In the genomic region with DNA sequence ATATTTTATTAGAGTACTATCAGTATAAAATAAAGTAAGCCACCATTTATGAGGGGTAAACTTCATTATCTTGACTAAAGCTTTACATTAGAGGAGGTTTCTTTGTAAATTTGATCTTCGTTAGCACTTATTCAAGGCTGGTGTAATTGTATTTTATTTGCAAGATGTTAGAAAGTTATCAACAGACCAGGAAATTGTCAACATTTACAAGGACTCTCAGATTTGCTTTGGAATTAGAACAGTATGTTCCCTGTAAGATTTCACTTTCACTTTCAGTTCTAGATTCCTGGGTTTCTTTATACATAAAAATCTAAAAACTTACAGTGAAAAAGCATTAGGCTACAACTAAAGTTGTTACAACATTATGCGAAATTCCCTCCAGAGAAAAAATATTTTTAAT, we compare ENCODE assay signal across 7 cellular contexts. TPM values are rescaled to one million over a fixed set of nuclear protein-coding genes. Genes with fewer than 3 reads are reported as not detected.
DNase-seq lines count a peak whose midpoint lies in the region; ATAC-seq, FAIRE-seq and TF ChIP-seq lines count a peak whose summit lies in the region.

No MANE protein-coding gene starts in this region.

- H3K4me3 Mint-ChIP-seq in endothelial cell (ENCODE audit: unreplicated experiment), result no peak overlapping the region

- H3K36me3 ChIP-seq in RWPE2 (ENCODE audit: low read depth), result no peaks in the 10 kb centered on the region

- H3K9me3 Mint-ChIP-seq in endothelial cell (ENCODE audit: unreplicated experiment), result no peaks in the 10 kb centered on the region

- ATAC-seq in RWPE2 (ENCODE audit: low read depth) (no peak), GM18517 (IDR thresholded peaks at IDR 0.05; ENCODE audit: unreplicated experiment) (no peak)

- no peak overlapping the region for H3K27ac Mint-ChIP-seq in endothelial cell (ENCODE audit: unreplicated experiment)

- peaks cover 37% of the 10 kb centered on the region for H3K4me1 ChIP-seq in RWPE2 (ENCODE audit: insufficient read depth, poor library complexity, severe bottlenecking)

- peak; percentile 18 for FAIRE-seq in GM18507 (lab: Jason Lieb, UNC)

- H3K9me3 ChIP-seq in RWPE2 (ENCODE audit: severe bottlenecking), result no peaks in the 10 kb centered on the region

- TF ChIP-seq CTCF in RWPE2 (IDR thresholded peaks at IDR 0.05; ENCODE audit: poor library complexity, severe bottlenecking) (no peak), endothelial cell (IDR thresholded peaks at IDR 0.05; ENCODE audit: unreplicated experiment) (no peak)

- H3K27me3 Mint-ChIP-seq in endothelial cell (ENCODE audit: unreplicated experiment), result no peaks in the 10 kb centered on the region

- DNase-seq in GM18507 (ENCODE audit: extremely low spot score, insufficient read length, low read depth) (no peak), RWPE2 (ENCODE audit: low spot score) (no peak), epidermal melanocyte (ENCODE audit: insufficient read length, low spot score) (peak; percentile 62), skeletal muscle cell (ENCODE audit: low read depth) (no peak), NK-92 (lab: John Stamatoyannopoulos, UW; ENCODE audit: unreplicated experiment) (no peak), endothelial cell (ENCODE audit: low spot score) (no peak)

- H3K27ac ChIP-seq in RWPE2 (ENCODE audit: poor library complexity, severe bottlenecking), result peak overlapping the region; percentile 80

- H3K27me3 ChIP-seq in RWPE2 (ENCODE audit: insufficient read depth, poor library complexity, severe bottlenecking), result no peaks in the 10 kb centered on the region

- H3K4me3 ChIP-seq in RWPE2 (ENCODE audit: severe bottlenecking) (peak overlapping the region; percentile 22), skeletal muscle cell (ENCODE audit: low read depth, low read length) (peak overlapping the region; percentile 15)

- H3K36me3 Mint-ChIP-seq in endothelial cell (ENCODE audit: low read depth, unreplicated experiment), result no peaks in the 10 kb centered on the region

- H3K4me1 Mint-ChIP-seq in endothelial cell (ENCODE audit: unreplicated experiment), result peaks cover 8% of the 10 kb centered on the region

RNA-seq across cellular contexts. Expression of a gene that starts 4.6 kb away (rescaled TPM):
- total RNA-seq in endothelial cell (ENCODE audit: unreplicated experiment), result 0.08 TPM

RNA-seq across cellular contexts. Expression of a gene that starts 34.4 kb away (rescaled TPM):
- 53.1 TPM for total RNA-seq in endothelial cell (ENCODE audit: unreplicated experiment)
